Comparison of ENCODE assay signal across 1 cellular context in the genomic region with DNA sequence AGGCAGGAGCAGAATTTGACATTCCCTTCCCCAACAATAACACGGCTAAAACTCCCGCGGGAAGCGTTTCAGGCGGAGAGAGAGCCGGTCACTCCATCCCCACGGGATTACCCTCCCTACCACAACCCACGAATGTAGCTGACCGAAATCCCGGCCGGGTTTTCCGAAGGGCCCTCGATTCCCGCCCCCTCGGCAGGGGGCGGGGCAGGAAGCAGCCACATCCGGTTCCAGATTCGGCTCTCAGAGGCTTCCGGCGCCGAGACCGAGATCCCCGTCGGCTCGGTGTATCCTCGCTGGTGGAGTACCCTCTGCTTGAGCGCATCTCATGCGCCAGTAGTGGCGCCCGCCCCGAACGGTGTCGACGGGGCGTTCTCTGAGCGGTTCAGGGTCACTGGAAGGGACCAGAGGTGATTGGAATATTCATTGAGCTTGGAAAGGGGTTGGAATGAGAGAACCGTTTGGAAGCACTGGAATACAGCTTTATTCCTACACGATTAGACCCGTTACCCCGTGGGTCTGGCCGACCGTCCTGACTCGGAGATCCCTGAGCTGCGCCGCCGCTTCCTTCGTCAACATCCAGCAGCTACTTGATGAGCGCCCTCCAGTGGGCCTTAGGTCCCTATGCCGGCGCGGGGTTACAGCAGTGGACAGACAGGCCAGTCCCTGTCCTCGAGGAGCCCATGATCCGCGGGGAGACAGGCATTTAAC.
A peak's percentile ranks its signal among the peaks of the same experiment; 100 is the strongest.
TF ChIP-seq lines count a peak whose summit lies in the region.

No MANE protein-coding gene starts in this region.

TF ChIP-seq in HepG2, 621 proteins besides CTCF, POLR2A, EP300 and RAD21 (continued from another document and continues in another):
- TF ChIP-seq ZNF275 (CRISPR knock-in tag; IDR thresholded peaks at IDR 0.05; ENCODE audit: borderline replicate concordance) (0 out of 2 replicates have a peak, but pooled peaks have one; percentile 46), ZNF3 (CRISPR knock-in tag; IDR thresholded peaks at IDR 0.05) (no peak), PHB2 (IDR thresholded peaks at IDR 0.05; ENCODE audit: partially characterized antibody) (no peak), ZNF749 (CRISPR knock-in tag; IDR thresholded peaks at IDR 0.05; ENCODE audit: borderline replicate concordance) (peak; percentile 91; the same call in 1 of the 2 replicates), SALL1 (CRISPR knock-in tag; IDR thresholded peaks at IDR 0.05) (peak; percentile 53), FOXJ3 (CRISPR knock-in tag; IDR thresholded peaks at IDR 0.05; ENCODE audit: borderline replicate concordance) (peak; percentile 67; the same call in 1 of the 2 replicates), TOPORS (CRISPR knock-in tag; IDR thresholded peaks at IDR 0.05) (no peak; the same call in 1 of the 2 replicates), ZNF782 (CRISPR knock-in tag; IDR thresholded peaks at IDR 0.05; ENCODE audit: borderline replicate concordance) (no peak), IKZF4 (CRISPR knock-in tag; IDR thresholded peaks at IDR 0.05; ENCODE audit: borderline replicate concordance, low read depth, not compliant biosample characterization) (peak; percentile 4), ZNF878 (CRISPR knock-in tag; IDR thresholded peaks at IDR 0.05) (peak; percentile 96), ZSCAN21 (CRISPR knock-in tag; IDR thresholded peaks at IDR 0.05; ENCODE audit: borderline replicate concordance) (peak; percentile 78), NR2C2 (CRISPR knock-in tag; IDR thresholded peaks at IDR 0.05; ENCODE audit: borderline replicate concordance) (peak; percentile 79), NAIF1 (CRISPR knock-in tag; IDR thresholded peaks at IDR 0.05; ENCODE audit: borderline replicate concordance) (peak; percentile 74), E2F2 (CRISPR knock-in tag; IDR thresholded peaks at IDR 0.05; ENCODE audit: borderline replicate concordance) (peak; percentile 47; the same call in 1 of the 2 replicates), TMF1 (CRISPR knock-in tag; IDR thresholded peaks at IDR 0.05; ENCODE audit: low read depth) (peak; percentile 24; the same call in 1 of the 2 replicates), ZNF629 (CRISPR knock-in tag; conservative IDR thresholded peaks at IDR 0.05) (peak; percentile 49; the same call in 1 of the 2 replicates), ZNF101 (CRISPR knock-in tag; IDR thresholded peaks at IDR 0.05; ENCODE audit: borderline replicate concordance, low read depth) (peak; percentile 58), SMYD3 (CRISPR knock-in tag; IDR thresholded peaks at IDR 0.05) (peak; percentile 63; the same call in 1 of the 2 replicates), ZNF253 (CRISPR knock-in tag; IDR thresholded peaks at IDR 0.05; ENCODE audit: borderline replicate concordance) (no peak; the same call in 1 of the 2 replicates), ZNF354B (CRISPR knock-in tag; IDR thresholded peaks at IDR 0.05) (peak; percentile 42; the same call in 1 of the 2 replicates), ZNF264 (CRISPR knock-in tag; IDR thresholded peaks at IDR 0.05) (no peak), ZNF20 (CRISPR knock-in tag; IDR thresholded peaks at IDR 0.05) (0 out of 2 replicates have a peak, but pooled peaks have one; percentile 75)
- TF ChIP-seq, protein P1, sequence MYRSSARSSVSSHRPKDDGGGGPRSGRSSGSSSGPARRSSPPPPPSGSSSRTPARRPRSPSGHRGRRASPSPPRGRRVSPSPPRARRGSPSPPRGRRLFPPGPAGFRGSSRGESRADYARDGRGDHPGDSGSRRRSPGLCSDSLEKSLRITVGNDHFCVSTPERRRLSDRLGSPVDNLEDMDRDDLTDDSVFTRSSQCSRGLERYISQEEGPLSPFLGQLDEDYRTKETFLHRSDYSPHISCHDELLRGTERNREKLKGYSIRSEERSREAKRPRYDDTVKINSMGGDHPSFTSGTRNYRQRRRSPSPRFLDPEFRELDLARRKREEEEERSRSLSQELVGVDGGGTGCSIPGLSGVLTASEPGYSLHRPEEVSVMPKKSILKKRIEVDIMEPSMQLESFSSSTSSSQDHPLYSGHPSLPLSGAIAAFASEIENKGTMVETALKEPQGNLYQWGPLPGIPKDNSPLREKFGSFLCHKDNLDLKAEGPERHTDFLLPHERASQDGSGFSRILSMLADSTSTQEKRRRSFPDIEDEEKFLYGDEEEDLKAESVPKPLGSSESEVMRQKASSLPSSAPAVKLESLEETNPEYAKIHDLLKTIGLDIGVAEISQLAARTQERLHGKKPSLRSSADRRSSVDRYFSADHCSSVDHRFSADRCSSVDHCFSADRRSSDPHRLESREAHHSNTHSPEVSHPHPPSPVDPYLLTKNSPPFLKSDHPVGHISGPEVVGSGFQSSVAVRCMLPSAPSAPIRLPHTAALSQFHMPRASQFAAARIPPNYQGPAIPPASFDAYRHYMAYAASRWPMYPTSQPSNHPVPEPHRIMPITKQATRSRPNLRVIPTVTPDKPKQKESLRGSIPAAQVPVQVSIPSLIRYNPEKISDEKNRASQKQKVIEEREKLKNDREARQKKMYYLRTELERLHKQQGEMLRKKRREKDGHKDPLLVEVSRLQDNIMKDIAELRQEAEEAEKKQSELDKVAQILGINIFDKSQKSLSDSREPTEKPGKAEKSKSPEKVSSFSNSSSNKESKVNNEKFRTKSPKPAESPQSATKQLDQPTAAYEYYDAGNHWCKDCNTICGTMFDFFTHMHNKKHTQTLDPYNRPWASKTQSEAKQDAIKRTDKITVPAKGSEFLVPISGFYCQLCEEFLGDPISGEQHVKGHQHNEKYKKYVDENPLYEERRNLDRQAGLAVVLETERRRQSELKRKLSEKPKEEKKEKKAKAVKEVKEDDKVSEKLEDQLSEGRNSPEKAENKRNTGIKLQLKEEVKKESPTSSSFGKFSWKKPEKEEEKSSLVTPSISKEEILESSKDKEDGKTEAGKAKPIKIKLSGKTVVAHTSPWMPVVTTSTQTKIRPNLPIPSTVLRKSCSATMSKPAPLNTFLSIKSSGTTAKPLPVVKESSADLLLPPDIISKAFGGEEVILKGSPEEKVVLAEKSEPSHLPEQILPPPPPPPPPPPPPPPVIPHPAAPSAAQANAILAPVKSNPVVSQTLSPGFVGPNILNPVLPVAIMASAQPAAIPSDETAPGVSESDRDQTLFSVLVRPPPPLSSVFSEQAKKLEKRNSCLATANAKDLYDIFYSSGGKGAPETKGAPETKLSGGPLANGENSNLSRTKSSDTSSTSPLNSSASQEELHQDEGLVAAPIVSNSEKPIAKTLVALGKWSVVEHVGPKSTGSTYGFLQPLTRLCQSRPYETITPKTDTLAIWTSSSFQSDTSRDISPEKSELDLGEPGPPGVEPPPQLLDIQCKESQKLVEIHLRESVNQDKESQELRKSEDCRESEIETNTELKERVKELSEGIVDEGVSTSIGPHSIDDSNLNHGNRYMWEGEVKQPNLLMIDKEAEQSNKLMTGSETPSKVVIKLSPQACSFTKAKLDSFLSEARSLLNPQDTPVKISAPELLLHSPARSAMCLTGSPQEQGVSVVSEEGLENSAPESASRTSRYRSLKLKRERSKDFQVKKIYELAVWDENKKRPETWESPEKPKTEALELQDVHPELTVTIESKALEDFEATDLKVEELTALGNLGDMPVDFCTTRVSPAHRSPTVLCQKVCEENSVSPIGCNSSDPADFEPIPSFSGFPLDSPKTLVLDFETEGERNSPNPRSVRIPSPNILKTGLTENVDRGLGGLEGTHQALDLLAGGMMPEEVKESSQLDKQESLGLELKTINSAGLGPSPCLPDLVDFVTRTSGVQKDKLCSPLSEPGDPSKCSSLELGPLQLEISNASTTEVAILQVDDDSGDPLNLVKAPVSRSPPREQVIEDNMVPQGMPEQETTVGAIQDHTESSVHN (CRISPR knock-in tag; IDR thresholded peaks at IDR 0.05), result peak; percentile 63
- TF ChIP-seq, protein P2, sequence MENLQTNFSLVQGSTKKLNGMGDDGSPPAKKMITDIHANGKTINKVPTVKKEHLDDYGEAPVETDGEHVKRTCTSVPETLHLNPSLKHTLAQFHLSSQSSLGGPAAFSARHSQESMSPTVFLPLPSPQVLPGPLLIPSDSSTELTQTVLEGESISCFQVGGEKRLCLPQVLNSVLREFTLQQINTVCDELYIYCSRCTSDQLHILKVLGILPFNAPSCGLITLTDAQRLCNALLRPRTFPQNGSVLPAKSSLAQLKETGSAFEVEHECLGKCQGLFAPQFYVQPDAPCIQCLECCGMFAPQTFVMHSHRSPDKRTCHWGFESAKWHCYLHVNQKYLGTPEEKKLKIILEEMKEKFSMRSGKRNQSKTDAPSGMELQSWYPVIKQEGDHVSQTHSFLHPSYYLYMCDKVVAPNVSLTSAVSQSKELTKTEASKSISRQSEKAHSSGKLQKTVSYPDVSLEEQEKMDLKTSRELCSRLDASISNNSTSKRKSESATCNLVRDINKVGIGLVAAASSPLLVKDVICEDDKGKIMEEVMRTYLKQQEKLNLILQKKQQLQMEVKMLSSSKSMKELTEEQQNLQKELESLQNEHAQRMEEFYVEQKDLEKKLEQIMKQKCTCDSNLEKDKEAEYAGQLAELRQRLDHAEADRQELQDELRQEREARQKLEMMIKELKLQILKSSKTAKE (CRISPR knock-in tag; IDR thresholded peaks at IDR 0.05; ENCODE audit: borderline replicate concordance), result no peak
- TF ChIP-seq, protein P3, sequence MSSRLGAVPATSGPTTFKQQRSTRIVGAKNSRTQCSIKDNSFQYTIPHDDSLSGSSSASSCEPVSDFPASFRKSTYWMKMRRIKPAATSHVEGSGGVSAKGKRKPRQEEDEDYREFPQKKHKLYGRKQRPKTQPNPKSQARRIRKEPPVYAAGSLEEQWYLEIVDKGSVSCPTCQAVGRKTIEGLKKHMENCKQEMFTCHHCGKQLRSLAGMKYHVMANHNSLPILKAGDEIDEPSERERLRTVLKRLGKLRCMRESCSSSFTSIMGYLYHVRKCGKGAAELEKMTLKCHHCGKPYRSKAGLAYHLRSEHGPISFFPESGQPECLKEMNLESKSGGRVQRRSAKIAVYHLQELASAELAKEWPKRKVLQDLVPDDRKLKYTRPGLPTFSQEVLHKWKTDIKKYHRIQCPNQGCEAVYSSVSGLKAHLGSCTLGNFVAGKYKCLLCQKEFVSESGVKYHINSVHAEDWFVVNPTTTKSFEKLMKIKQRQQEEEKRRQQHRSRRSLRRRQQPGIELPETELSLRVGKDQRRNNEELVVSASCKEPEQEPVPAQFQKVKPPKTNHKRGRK (CRISPR knock-in tag; IDR thresholded peaks at IDR 0.05), result no peak
- TF ChIP-seq, protein P4, sequence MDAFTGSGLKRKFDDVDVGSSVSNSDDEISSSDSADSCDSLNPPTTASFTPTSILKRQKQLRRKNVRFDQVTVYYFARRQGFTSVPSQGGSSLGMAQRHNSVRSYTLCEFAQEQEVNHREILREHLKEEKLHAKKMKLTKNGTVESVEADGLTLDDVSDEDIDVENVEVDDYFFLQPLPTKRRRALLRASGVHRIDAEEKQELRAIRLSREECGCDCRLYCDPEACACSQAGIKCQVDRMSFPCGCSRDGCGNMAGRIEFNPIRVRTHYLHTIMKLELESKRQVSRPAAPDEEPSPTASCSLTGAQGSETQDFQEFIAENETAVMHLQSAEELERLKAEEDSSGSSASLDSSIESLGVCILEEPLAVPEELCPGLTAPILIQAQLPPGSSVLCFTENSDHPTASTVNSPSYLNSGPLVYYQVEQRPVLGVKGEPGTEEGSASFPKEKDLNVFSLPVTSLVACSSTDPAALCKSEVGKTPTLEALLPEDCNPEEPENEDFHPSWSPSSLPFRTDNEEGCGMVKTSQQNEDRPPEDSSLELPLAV (CRISPR knock-in tag; conservative IDR thresholded peaks at IDR 0.05; ENCODE audit: low read depth), result 0 out of 2 replicates have a peak, but pooled peaks have one; percentile 47
